Comparison of ENCODE assay signal across 8 cellular contexts in the genomic region with DNA sequence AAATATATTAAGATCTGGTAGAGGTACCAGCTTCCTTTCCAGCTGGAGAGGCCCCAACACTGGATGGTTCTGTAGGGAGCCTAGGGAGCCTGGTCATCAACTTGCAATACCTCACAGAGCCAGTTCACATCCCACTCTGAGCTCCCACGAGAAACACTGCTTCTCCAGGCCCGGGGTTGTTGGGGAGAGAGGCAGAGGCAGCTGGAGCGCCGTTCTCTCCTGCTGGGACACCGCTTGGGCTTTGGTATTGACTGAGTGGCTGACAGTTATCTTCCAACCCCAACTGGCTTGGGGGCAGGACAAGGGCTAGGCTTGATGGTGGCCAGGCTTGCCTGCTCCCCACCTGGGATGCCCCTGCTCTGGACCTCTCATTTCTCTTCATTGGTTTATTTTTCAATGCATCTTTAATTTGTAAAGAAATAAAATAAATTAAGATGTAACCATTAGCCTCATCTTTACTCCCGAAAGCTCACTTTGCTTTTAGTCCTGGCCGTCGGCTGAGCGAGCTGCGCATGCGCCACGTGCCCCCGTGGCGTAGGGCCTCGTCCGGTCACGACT. TPM values are rescaled to one million over a fixed set of nuclear protein-coding genes. Genes with fewer than 3 reads are reported as not detected.
DNase-seq lines count a peak whose midpoint lies in the region; ATAC-seq and TF ChIP-seq lines count a peak whose summit lies in the region.

No MANE protein-coding gene starts in this region.

- H3K27ac ChIP-seq in HUES64 (ENCODE audit: low read depth, low read length) (peak overlapping the region; percentile 86), WERI-Rb-1 (peak overlapping the region; percentile 94)

- ATAC-seq in GM19372 (IDR thresholded peaks at IDR 0.05; ENCODE audit: low read depth, unreplicated experiment): peak; percentile 13

- H3K36me3 ChIP-seq in HUES64 (ENCODE audit: insufficient read depth, low read length) (peaks cover 63% of the 10 kb centered on the region), WERI-Rb-1 (peaks cover 74% of the 10 kb centered on the region)

- H3K4me3 ChIP-seq in HUES64 (ENCODE audit: low read length) (peak overlapping the region; percentile 78), WERI-Rb-1 (ENCODE audit: low read depth, low read length) (peak overlapping the region; percentile 88)

- 16% methylated on average over 17 of the region's 17 CpGs for WGBS in HUES64

- H3K9me3 ChIP-seq in HUES64 (ENCODE audit: insufficient read depth, low read depth, low read length): no peaks in the 10 kb centered on the region
- H3K9me3 ChIP-seq in WERI-Rb-1 (ENCODE audit: severe bottlenecking): no peaks in the 10 kb centered on the region

- H3K9ac ChIP-seq in HUES64 (ENCODE audit: low read depth, low read length): peak overlapping the region; percentile 87

- DNase-seq in CMK (ENCODE audit: low read depth): peak; percentile 63
- peak; percentile 36 for DNase-seq in WERI-Rb-1
- DNase-seq in dermis blood vessel endothelial cell: peak; percentile 92
- DNase-seq in medulla oblongata (ENCODE audit: extremely low spot score): peak; percentile 90
- DNase-seq in stimulated activated CD8-positive, alpha-beta memory T cell treated with anti-CD3 and anti-CD28 coated beads, Interleukin-15, amount 100 ng/mL, for 1 hour (ENCODE audit: low read depth): peak; percentile 60
- DNase-seq in NCI-H774 (lab: John Stamatoyannopoulos, UW): no peak

- no peak for TF ChIP-seq CTCF in WERI-Rb-1 (IDR thresholded peaks at IDR 0.05; ENCODE audit: low read depth, low read length)

- H3K4me1 ChIP-seq in HUES64 (ENCODE audit: insufficient read depth, low read length): peaks cover 13% of the 10 kb centered on the region

- H3K27me3 ChIP-seq in HUES64 (ENCODE audit: insufficient read depth, low read length): no peaks in the 10 kb centered on the region
- H3K27me3 ChIP-seq in WERI-Rb-1 (ENCODE audit: insufficient read depth, low read depth, severe bottlenecking): no peaks in the 10 kb centered on the region

RNA-seq across cellular contexts. Expression of gene CHCHD1, which starts 10.0 kb away (rescaled TPM):
- 91.6 TPM for polyA plus RNA-seq in HUES64 (2013, experiment 1 of 2)
- 82.2 TPM for polyA plus RNA-seq in HUES64 (2013, experiment 2 of 2)
- total RNA-seq in dermis blood vessel endothelial cell: 18.2 and 19.4 TPM in 2 replicates

RNA-seq across cellular contexts. Expression of gene ZSWIM8, which starts 13.6 kb away (rescaled TPM):
- polyA plus RNA-seq in HUES64 (2013, experiment 1 of 2): 28.4 TPM
- 29.7 TPM for polyA plus RNA-seq in HUES64 (2013, experiment 2 of 2)
- total RNA-seq in dermis blood vessel endothelial cell: 66.4 and 71.8 TPM in 2 replicates

RNA-seq across cellular contexts. Expression of gene SEC24C, which starts 27.6 kb away (rescaled TPM):
- polyA plus RNA-seq in HUES64 (2013, experiment 1 of 2): 38.6 TPM
- polyA plus RNA-seq in HUES64 (2013, experiment 2 of 2): 42.5 TPM
- total RNA-seq in dermis blood vessel endothelial cell: 67.6 and 93.3 TPM in 2 replicates

RNA-seq across cellular contexts. Expression of gene NDST2, which starts 39.6 kb away (rescaled TPM):
- 8.3 TPM for polyA plus RNA-seq in HUES64 (2013, experiment 1 of 2)
- 15.0 TPM for polyA plus RNA-seq in HUES64 (2013, experiment 2 of 2)
- 10.9 and 13.4 TPM in 2 replicates for total RNA-seq in dermis blood vessel endothelial cell
